ENCODE assay signal across 20 cellular contexts in genomic region chr22:26709617-26710390, GRCh38. TPM values are rescaled to one million over a fixed set of nuclear protein-coding genes. Genes with fewer than 3 reads are reported as not detected.
A peak's percentile ranks its signal among the peaks of the same experiment; 100 is the strongest.
DNase-seq lines count a peak whose midpoint lies in the region; ATAC-seq and TF ChIP-seq lines count a peak whose summit lies in the region.
"Had no signal": no experiment of that assay in that cellular context is flagged by ENCODE, and none has a peak within 500 bp of the region (broad histone marks: within the 10 kb centered on the region; RNA-seq: fewer than 3 reads in every experiment).

No MANE protein-coding gene starts in this region.

- H2BK15ac ChIP-seq in mesenchymal stem cell (ENCODE audit: low read depth, poor library complexity, severe bottlenecking), result no peak overlapping the region

- peaks cover 11% of the 10 kb centered on the region for H3K79me1 ChIP-seq in mesenchymal stem cell (replicated peaks; ENCODE audit: low read length, poor library complexity, severe bottlenecking)

- intact Hi-C loops in PC-3 (cut with micrococcal nuclease), result no loop called here

- H3K4me2 ChIP-seq in mesenchymal stem cell (ENCODE audit: low read length, poor library complexity, severe bottlenecking) (no peak overlapping the region), PC-3 (ENCODE audit: low read length) (no peak overlapping the region)

- H2BK12ac ChIP-seq in mesenchymal stem cell (ENCODE audit: low read length in 2 of 2), result peak overlapping the region in 1 of 2 experiments; percentile 43

- peaks cover 76% of the 10 kb centered on the region for H3K4me1 Mint-ChIP-seq in HFFc6 (ENCODE audit: low read depth)

- peak; percentile 30 for DNase-seq in AG04450 (ENCODE audit: low read depth, low spot score)
- peak; percentile 62 for DNase-seq in HFFc6
- peak; percentile 31 for DNase-seq in brain microvascular endothelial cell
- peak; percentile 66 for DNase-seq in mesenchymal stem cell
- no peak for DNase-seq in PC-3
- DNase-seq in islet precursor cell, result no peak
- DNase-seq: activated CD4-positive, alpha-beta T cell treated with anti-CD3 and anti-CD28 coated beads, Interleukin-2, amount 50 U/mL, for 48 hours; activated T-cell treated with anti-CD3 and anti-CD28 coated beads, Interleukin-2, amount 50 U/mL, for 4 hours; DMS153; NCI-H1417; NCI-H345; stimulated activated CD4-positive, alpha-beta T cell treated with anti-CD3 and anti-CD28 coated beads, Interleukin-2, amount 100 ng/mL, for 48 hours; stimulated activated CD8-positive, alpha-beta memory T cell treated with anti-CD3 and anti-CD28 coated beads, Interleukin-4, amount 100 ng/mL, for 48 hours had no signal

- no peak overlapping the region for H2AK5ac ChIP-seq in mesenchymal stem cell (ENCODE audit: low read length, severe bottlenecking)

- H2AFZ ChIP-seq in mesenchymal stem cell (ENCODE audit: low read depth, low read length) (no peak overlapping the region), PC-3 (ENCODE audit: low read length) (no peak overlapping the region)

- no peak overlapping the region for H3K23ac ChIP-seq in mesenchymal stem cell (ENCODE audit: low read length in 2 of 2)

- CTCF ChIA-PET in AG04450 (lab: Charles Lee) (interaction anchor here (1.3 to 3.2 kb wide), 2 partner anchors 36 to 46 kb away, joined by 4 to 15 read pairs; no protein-coding TSS in a partner anchor), PC-3 (lab: Charles Lee) (no interaction called here)

- no peaks in the 10 kb centered on the region for H3F3A ChIP-seq in PC-3 (ENCODE audit: low read length, unreplicated experiment)

- no peak overlapping the region for H3K14ac ChIP-seq in mesenchymal stem cell (ENCODE audit: low read length in 2 of 2)

- no peaks in the 10 kb centered on the region for H3K79me2 ChIP-seq in PC-3 (ENCODE audit: low read length)

- peak overlapping the region; percentile 93 for H3K27ac Mint-ChIP-seq in HFFc6

- no peak overlapping the region for H3K4ac ChIP-seq in mesenchymal stem cell (ENCODE audit: low read depth in 1 of 2, low read length in 2 of 2)

- H4K91ac ChIP-seq in mesenchymal stem cell (ENCODE audit: low read length), result no peak overlapping the region

- H3K18ac ChIP-seq in mesenchymal stem cell (ENCODE audit: low read depth in 1 of 2, low read length in 2 of 2), result no peak overlapping the region

- H3K27me3 ChIP-seq in AG04450 (ENCODE audit: control insufficient read depth, insufficient read depth, low read length), result no peaks in the 10 kb centered on the region
- no peaks in the 10 kb centered on the region for H3K27me3 ChIP-seq in brain microvascular endothelial cell (replicated peaks)
- no peaks in the 10 kb centered on the region for H3K27me3 ChIP-seq in mesenchymal stem cell (ENCODE audit: control insufficient read depth in 1 of 2, insufficient read depth in 1 of 2, low read length in 2 of 2)
- H3K27me3 ChIP-seq in PC-3 (ENCODE audit: low read length), result no peaks in the 10 kb centered on the region
- H3K27me3 ChIP-seq: esophagus muscularis mucosa had no signal

- H4K20me1 ChIP-seq in PC-3 (ENCODE audit: low read length), result no peaks in the 10 kb centered on the region

- H3K9ac ChIP-seq in mesenchymal stem cell (ENCODE audit: low read length) (no peak overlapping the region), PC-3 (ENCODE audit: low read length) (no peak overlapping the region)

- peaks cover 9% of the 10 kb centered on the region for H3K4me1 ChIP-seq in mesenchymal stem cell (ENCODE audit: control insufficient read depth, insufficient read depth, low read depth, low read length)
- no peaks in the 10 kb centered on the region for H3K4me1 ChIP-seq in PC-3 (ENCODE audit: insufficient read depth, low read length)
- H3K4me1 ChIP-seq: esophagus muscularis mucosa had no signal

- H2BK5ac ChIP-seq in mesenchymal stem cell (ENCODE audit: low read depth, low read length, poor library complexity, severe bottlenecking), result no peak overlapping the region

- H3K27ac ChIP-seq in AG04450 (ENCODE audit: low read depth, low read length) (peak overlapping the region; percentile 92), brain microvascular endothelial cell (peak overlapping the region; percentile 57), mesenchymal stem cell (ENCODE audit: low read length, poor library complexity, severe bottlenecking) (no peak overlapping the region), PC-3 (ENCODE audit: low read length) (no peak overlapping the region)
- H3K27ac ChIP-seq: esophagus muscularis mucosa, SK-N-MC had no signal

- H3K9me2 ChIP-seq in PC-3 (replicated peaks; ENCODE audit: low read length), result no peaks in the 10 kb centered on the region

- no peak overlapping the region for H4K8ac ChIP-seq in mesenchymal stem cell (ENCODE audit: low read length)

- H3K9me3 Mint-ChIP-seq in HFFc6, result peaks cover 6% of the 10 kb centered on the region; the same call in 1 of the 2 replicates

- H3K36me3 ChIP-seq in brain microvascular endothelial cell (replicated peaks) (no peaks in the 10 kb centered on the region), mesenchymal stem cell (ENCODE audit: control insufficient read depth in 1 of 2, insufficient read depth in 2 of 2, low read depth in 1 of 2, low read length in 2 of 2) (peaks cover 0 to 2% of the 10 kb centered on the region in 2 experiments), PC-3 (ENCODE audit: low read depth, low read length) (no peaks in the 10 kb centered on the region)

- BruUV-seq in PC-3 (replicated peaks; lab: Mats Ljungman, UMichigan), result no TSS peak

- POLR2A ChIA-PET in AG04450 (lab: Yijun Ruan, JAX) (interaction anchor here (1.0 kb wide), 2 partner anchors 24 to 37 kb away, joined by 3 to 4 read pairs; no protein-coding TSS in a partner anchor), PC-3 (lab: Charles Lee; ENCODE audit: unreplicated experiment) (no interaction called here)

- peaks cover 28% of the 10 kb centered on the region for H3K36me3 Mint-ChIP-seq in HFFc6 (ENCODE audit: low read depth)

- H3K4me3 Mint-ChIP-seq in HFFc6, result peak overlapping the region; percentile 75
- H3K4me3 Mint-ChIP-seq: activated T-cell treated with anti-CD3 and anti-CD28 coated beads, Interleukin-2, amount 50 U/mL, for 4 hours; IgD-negative memory B cell had no signal

- peaks cover 1% of the 10 kb centered on the region for H3K27me3 Mint-ChIP-seq in HFFc6 (ENCODE audit: insufficient read depth)
- H3K27me3 Mint-ChIP-seq: IgD-negative memory B cell had no signal

- TF ChIP-seq CTCF in AG04450 (IDR thresholded peaks at IDR 0.05; ENCODE audit: low read depth, low read length) (no peak), HFFc6 (IDR thresholded peaks at IDR 0.05) (no peak), brain microvascular endothelial cell (IDR thresholded peaks at IDR 0.05; ENCODE audit: low read depth, low read length, missing control alignments) (no peak), PC-3 (conservative IDR thresholded peaks at IDR 0.05; ENCODE audit: low read depth, low read length) (no peak)

- no peak overlapping the region for H2BK120ac ChIP-seq in mesenchymal stem cell (ENCODE audit: low read depth, low read length)

- H3K4me3 ChIP-seq in AG04450 (ENCODE audit: low read depth, low read length), result no peak overlapping the region
- H3K4me3 ChIP-seq in brain microvascular endothelial cell (ENCODE audit: low read depth, low read length), result no peak overlapping the region
- H3K4me3 ChIP-seq in mesenchymal stem cell (ENCODE audit: insufficient read depth in 1 of 2, low read depth in 1 of 2, low read length in 2 of 2), result no peak overlapping the region
- H3K4me3 ChIP-seq in PC-3 (ENCODE audit: low read length), result no peak overlapping the region
- H3K4me3 ChIP-seq: esophagus muscularis mucosa, lung, SK-N-MC had no signal

- peaks cover 6% of the 10 kb centered on the region for H3K9me3 ChIP-seq in AG04450 (ENCODE audit: control insufficient read depth, insufficient read depth, low read length)
- H3K9me3 ChIP-seq in mesenchymal stem cell (ENCODE audit: control insufficient read depth, low read length), result peaks cover 7% of the 10 kb centered on the region
- no peaks in the 10 kb centered on the region for H3K9me3 ChIP-seq in PC-3 (ENCODE audit: low read length)

- 63% methylated on average over 2 of the region's 3 CpGs for WGBS in mesenchymal stem cell

- in situ Hi-C loops in brain microvascular endothelial cell (cut with HindIII; ENCODE audit: low pct_ligation_motif_present, low sequenced_read_pairs), result no loop called here

- no peak for ATAC-seq in GM18858 (IDR thresholded peaks at IDR 0.05; ENCODE audit: unreplicated experiment)
- no peak for ATAC-seq in GM19397 (IDR thresholded peaks at IDR 0.05; ENCODE audit: unreplicated experiment)
- no peak for ATAC-seq in PC-3
- ATAC-seq: activated T-cell treated with anti-CD3 and anti-CD28 coated beads, Interleukin-2, amount 50 U/mL, for 4 hours; sciatic nerve had no signal

RNA-seq across cellular contexts. Expression of gene MIAT, which starts 52.4 kb away (rescaled TPM):
- 7.8 and 9.4 TPM in 2 replicates for polyA plus RNA-seq in AG04450 (2011; rRNA removed)
- 16.9 and 19.0 TPM in 2 replicates for polyA minus RNA-seq in AG04450 (2011; rRNA and poly(A)+ RNA removed)
- total RNA-seq in HFFc6 (2021; fragmentation: NEBNext Ultra II Directional; extraction: Animal tissue kit (Norgen Biotek cat#: 25700)), result under 1 TPM; 0.55 to 0.89 (median 0.75) TPM
- polyA plus RNA-seq in mesenchymal stem cell (2013, experiment 1 of 2), result 0.08 TPM
- 0.14 TPM for polyA plus RNA-seq in mesenchymal stem cell (2013, experiment 2 of 2)
- 0.15 and 0.23 TPM in 2 replicates for total RNA-seq in PC-3 (2014; rRNA removed)

Comparison
In these comparisons a context has a peak if more than half of its experiments do, and no peak if none do; other contexts are left out.
1. DNase-seq: peak in AG04450 (single experiment), HFFc6 (single experiment), brain microvascular endothelial cell (single experiment) and mesenchymal stem cell (single experiment); none in PC-3 (single experiment) and islet precursor cell (single experiment).
2. H3K27ac ChIP-seq: peak in AG04450 (single experiment) and brain microvascular endothelial cell (single experiment); none in mesenchymal stem cell (single experiment) and PC-3 (single experiment).